Comparison of ENCODE assay signal across 13 cellular contexts in the genomic region with DNA sequence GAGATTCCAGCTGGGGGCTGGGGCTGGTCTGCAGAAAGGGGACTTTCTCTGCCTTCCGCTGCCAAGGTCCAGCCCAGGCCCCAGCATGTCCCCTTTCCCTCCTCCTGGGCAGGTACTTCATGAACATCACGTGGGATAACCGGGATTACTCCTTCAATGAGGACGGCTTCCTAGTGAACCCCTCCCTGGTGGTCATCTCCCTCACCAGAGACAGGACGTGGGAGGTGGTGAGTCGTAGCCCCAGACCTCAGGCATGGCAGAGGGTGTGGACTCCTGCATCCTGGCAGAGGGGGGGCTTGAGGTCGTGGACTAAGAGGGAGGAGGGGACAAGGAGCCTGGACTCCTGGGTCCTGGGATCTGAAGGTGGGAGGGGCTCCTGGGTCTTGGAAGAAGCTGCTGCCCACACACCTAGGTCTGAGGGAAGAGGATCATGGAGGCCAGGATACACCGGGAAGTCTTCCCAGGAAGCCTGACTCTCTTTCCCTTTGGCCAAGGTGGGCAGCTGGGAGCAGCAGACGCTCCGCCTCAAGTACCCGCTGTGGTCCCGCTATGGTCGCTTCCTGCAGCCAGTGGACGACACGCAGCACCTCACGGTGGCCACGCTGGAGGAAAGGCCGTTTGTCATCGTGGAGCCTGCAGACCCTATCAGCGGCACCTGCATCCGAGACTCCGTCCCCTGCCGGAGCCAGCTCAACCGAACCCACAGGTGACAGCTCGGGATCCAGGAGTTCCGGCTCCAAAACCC. TPM values are rescaled to one million over a fixed set of nuclear protein-coding genes. Genes with fewer than 3 reads are reported as not detected.
A peak's percentile ranks its signal among the peaks of the same experiment; 100 is the strongest.
DNase-seq lines count a peak whose midpoint lies in the region; ATAC-seq and TF ChIP-seq lines count a peak whose summit lies in the region.
"Had no signal": no experiment of that assay in that cellular context is flagged by ENCODE, and none has a peak within 500 bp of the region (broad histone marks: within the 10 kb centered on the region; RNA-seq: fewer than 3 reads in every experiment).

No MANE protein-coding gene starts in this region.

- H3K4ac ChIP-seq in neuronal stem cell (ENCODE audit: low read length): no peak overlapping the region

- peak overlapping the region; percentile 42 for H2AFZ ChIP-seq in neuronal stem cell (ENCODE audit: low read length)

- H2BK120ac ChIP-seq in neuronal stem cell (ENCODE audit: low read depth, low read length): no peak overlapping the region

- H3K27me3 ChIP-seq in CD8-positive, alpha-beta memory T cell (ENCODE audit: insufficient read depth, low read length, poor library complexity, severe bottlenecking): no peaks in the 10 kb centered on the region
- no peaks in the 10 kb centered on the region for H3K27me3 ChIP-seq in HUES64 (ENCODE audit: insufficient read depth, low read length)
- H3K27me3 ChIP-seq in neuronal stem cell (ENCODE audit: control insufficient read depth in 3 of 3, insufficient read depth in 3 of 3, low read depth in 1 of 3, low read length in 3 of 3): peaks cover 0 to 15% (median 4%) of the 10 kb centered on the region in 3 experiments

- H3K9ac ChIP-seq in HUES64 (ENCODE audit: low read depth, low read length): peak overlapping the region; percentile 48
- peak overlapping the region; percentile 60 for H3K9ac ChIP-seq in neuronal stem cell (ENCODE audit: low read depth, low read length, poor library complexity)

- no peaks in the 10 kb centered on the region for H3K36me3 ChIP-seq in CD8-positive, alpha-beta memory T cell (ENCODE audit: insufficient read depth, low read length)
- H3K36me3 ChIP-seq in HUES64 (ENCODE audit: insufficient read depth, low read length) (peaks cover 5% of the 10 kb centered on the region; the same call in 1 of the 2 replicates), neuronal stem cell (replicated peaks in 1 of 2; ENCODE audit: control insufficient read depth in 2 of 2, insufficient read depth in 2 of 2, low read length in 2 of 2) (no peaks in the 10 kb centered on the region)

- no peak overlapping the region for H3K4me3 ChIP-seq in CD8-positive, alpha-beta memory T cell (ENCODE audit: low read length)
- H3K4me3 ChIP-seq in HUES64 (ENCODE audit: low read length): peak overlapping the region; percentile 56
- peak overlapping the region in 1 of 2 donors; percentile 33 for H3K4me3 ChIP-seq in neuronal stem cell (ENCODE audit: low read length in 2 of 2)

- H3K23ac ChIP-seq in neuronal stem cell (ENCODE audit: low read depth, low read length, poor library complexity): no peak overlapping the region

- WGBS in HUES64: 50% methylated on average over 26 of the region's 26 CpGs
- WGBS in neuronal stem cell (ENCODE audit: extremely low coverage in 2 of 2, insufficient read length in 2 of 2, insufficient replicate concordance in 1 of 2), 2 donors: no CpG with 5 or more reads among the region's 26 CpGs

- H3K27ac ChIP-seq in CD8-positive, alpha-beta memory T cell (ENCODE audit: low read depth, low read length): no peak overlapping the region
- H3K27ac ChIP-seq in HUES64 (ENCODE audit: low read depth, low read length) (peak overlapping the region; percentile 72; the same call in 1 of the 2 replicates), neuronal stem cell (replicated peaks; ENCODE audit: low read length) (no peak overlapping the region)

- no peak overlapping the region for H3K14ac ChIP-seq in neuronal stem cell (ENCODE audit: low read length)

- H2AK5ac ChIP-seq in neuronal stem cell (ENCODE audit: low read depth, low read length): peak overlapping the region; percentile 89

- peak overlapping the region in 3 of 8 donors; percentile 47 to 80 (median 58) for H3K27ac Mint-ChIP-seq in CD8-positive, alpha-beta memory T cell
- peak overlapping the region in 1 of 2 donors; percentile 84 for H3K27ac Mint-ChIP-seq in effector memory CD8-positive, alpha-beta T cell
- no peak overlapping the region for H3K27ac Mint-ChIP-seq in glutamatergic neuron (ENCODE audit: unreplicated experiment)
- H3K27ac Mint-ChIP-seq: activated CD4-positive, alpha-beta T cell treated with anti-CD3 and anti-CD28 coated beads for 36 hours; activated naive CD8-positive, alpha-beta T cell treated with anti-CD3 and anti-CD28 coated beads, Interleukin-2, amount 50 U/mL, for 24 hours had no signal

- peak overlapping the region; percentile 96 for H2BK15ac ChIP-seq in neuronal stem cell (ENCODE audit: low read length)

- peak overlapping the region; percentile 43 for H4K8ac ChIP-seq in neuronal stem cell (ENCODE audit: low read depth, low read length)

- H3K9me3 ChIP-seq in CD8-positive, alpha-beta memory T cell (ENCODE audit: low read length): no peaks in the 10 kb centered on the region
- H3K9me3 ChIP-seq in HUES64 (ENCODE audit: insufficient read depth, low read depth, low read length) (no peaks in the 10 kb centered on the region), neuronal stem cell (replicated peaks in 1 of 2; ENCODE audit: control insufficient read depth in 2 of 2, insufficient read depth in 1 of 2, low read depth in 1 of 2, low read length in 2 of 2) (no peaks in the 10 kb centered on the region)

- H3K18ac ChIP-seq in neuronal stem cell (ENCODE audit: low read length): peak overlapping the region; percentile 83

- H3K4me1 ChIP-seq in CD8-positive, alpha-beta memory T cell (ENCODE audit: insufficient read depth, low read length): peaks cover 13% of the 10 kb centered on the region
- H3K4me1 ChIP-seq in HUES64 (ENCODE audit: insufficient read depth, low read length): peaks cover 7% of the 10 kb centered on the region
- peaks cover 11 to 12% of the 10 kb centered on the region in 2 donors for H3K4me1 ChIP-seq in neuronal stem cell (ENCODE audit: control insufficient read depth in 2 of 2, insufficient read depth in 1 of 2, low read depth in 1 of 2, low read length in 2 of 2)

- H3K36me3 Mint-ChIP-seq in CD8-positive, alpha-beta memory T cell: no peaks in the 10 kb centered on the region
- peaks cover 14% of the 10 kb centered on the region for H3K36me3 Mint-ChIP-seq in effector memory CD8-positive, alpha-beta T cell (ENCODE audit: insufficient read depth)
- H3K36me3 Mint-ChIP-seq in glutamatergic neuron (ENCODE audit: unreplicated experiment): no peaks in the 10 kb centered on the region

- POLR2A ChIA-PET in CD8-positive, alpha-beta memory T cell (lab: Charles Lee): interaction anchor here (0.9 kb wide), 1 partner anchor 22 kb away, joined by 3 read pairs; a partner anchor contains a TSS
- POLR2A ChIA-PET in HEK293T (lab: Yijun Ruan, JAX): interaction anchor here (0.7 to 2.5 kb wide), 7 partner anchors 10 to 51 kb away, joined by 3 to 13 read pairs (median 4); a partner anchor contains a TSS

- no peak overlapping the region for H4K91ac ChIP-seq in neuronal stem cell (ENCODE audit: low read depth, low read length, poor library complexity)

- no peak overlapping the region for H2BK5ac ChIP-seq in neuronal stem cell (ENCODE audit: low read length)

- H3K4me1 Mint-ChIP-seq in CD8-positive, alpha-beta memory T cell: peaks cover 12 to 35% (median 17%) of the 10 kb centered on the region in 3 donors
- peaks cover 14 to 17% of the 10 kb centered on the region in 2 donors for H3K4me1 Mint-ChIP-seq in effector memory CD8-positive, alpha-beta T cell (ENCODE audit: low read depth in 2 of 2)
- peaks cover 11% of the 10 kb centered on the region for H3K4me1 Mint-ChIP-seq in glutamatergic neuron (ENCODE audit: low read depth, unreplicated experiment)

- H3K79me1 ChIP-seq in neuronal stem cell (ENCODE audit: low read depth, low read length): no peaks in the 10 kb centered on the region

- ATAC-seq in effector memory CD8-positive, alpha-beta T cell (replicated peaks): no peak
- ATAC-seq: activated naive CD8-positive, alpha-beta T cell treated with anti-CD3 and anti-CD28 coated beads, Interleukin-2, amount 50 U/mL, for 24 hours had no signal

- no peak for TF ChIP-seq CTCF in glutamatergic neuron (IDR thresholded peaks at IDR 0.05; ENCODE audit: partially characterized antibody, unreplicated experiment)

- peaks cover 3 to 17% of the 10 kb centered on the region in 2 donors for H3K27me3 Mint-ChIP-seq in CD8-positive, alpha-beta memory T cell
- H3K27me3 Mint-ChIP-seq in effector memory CD8-positive, alpha-beta T cell: no peaks in the 10 kb centered on the region
- peaks cover 8% of the 10 kb centered on the region for H3K27me3 Mint-ChIP-seq in glutamatergic neuron (ENCODE audit: unreplicated experiment)

- no peaks in the 10 kb centered on the region for H3K9me3 Mint-ChIP-seq in CD8-positive, alpha-beta memory T cell
- H3K9me3 Mint-ChIP-seq in effector memory CD8-positive, alpha-beta T cell: no peaks in the 10 kb centered on the region
- no peaks in the 10 kb centered on the region for H3K9me3 Mint-ChIP-seq in glutamatergic neuron (ENCODE audit: unreplicated experiment)
- H3K9me3 Mint-ChIP-seq: activated naive CD8-positive, alpha-beta T cell treated with anti-CD3 and anti-CD28 coated beads, Interleukin-2, amount 50 U/mL, for 24 hours had no signal

- no peak for DNase-seq in CD8-positive, alpha-beta memory T cell
- no peak for DNase-seq in effector memory CD8-positive, alpha-beta T cell
- no peak for DNase-seq in neuronal stem cell (ENCODE audit: low spot score)
- DNase-seq in HEK293T (ENCODE audit: extremely low spot score): no peak
- no peak for DNase-seq in glutamatergic neuron
- no peak for DNase-seq in NCI-H2227 (lab: John Stamatoyannopoulos, UW; ENCODE audit: unreplicated experiment)
- no peak for DNase-seq in germinal center (ENCODE audit: low spot score)
- DNase-seq: midbrain had no signal

- H2BK12ac ChIP-seq in neuronal stem cell (ENCODE audit: low read length): peak overlapping the region; percentile 46

- CTCF ChIA-PET in CD8-positive, alpha-beta memory T cell (lab: Charles Lee): interaction anchor here (1.1 to 2.4 kb wide), 3 partner anchors 9 to 75 kb away, joined by 4 to 8 read pairs (median 4); a partner anchor contains a TSS
- CTCF ChIA-PET in HEK293T (lab: Yijun Ruan, JAX): interaction anchor here (0.6 to 0.8 kb wide), 2 partner anchors 61 to 80 kb away, joined by 3 to 4 read pairs; no protein-coding TSS in a partner anchor

- H3K4me3 Mint-ChIP-seq in CD8-positive, alpha-beta memory T cell: peak overlapping the region; percentile 32 to 86 (median 79)
- H3K4me3 Mint-ChIP-seq in effector memory CD8-positive, alpha-beta T cell: peak overlapping the region; percentile 76 to 85
- no peak overlapping the region for H3K4me3 Mint-ChIP-seq in glutamatergic neuron (ENCODE audit: unreplicated experiment)

- H3K4me2 ChIP-seq in neuronal stem cell (ENCODE audit: insufficient read depth, low read length, poor library complexity, severe bottlenecking): peak overlapping the region; percentile 60

RNA-seq across cellular contexts. Expression of a gene that starts 20.6 kb away (rescaled TPM):
- under 1 TPM; 0.13 to 0.26 TPM for total RNA-seq in CD8-positive, alpha-beta memory T cell
- polyA plus RNA-seq in CD8-positive, alpha-beta memory T cell: 0.05 TPM
- polyA plus RNA-seq in HUES64 (2013, experiment 1 of 2): 1.4 TPM
- polyA plus RNA-seq in HUES64 (2013, experiment 2 of 2): 3.4 TPM
- 0.74 TPM for polyA plus RNA-seq in neuronal stem cell (2013, experiment 1 of 2)
- 0.72 TPM for polyA plus RNA-seq in neuronal stem cell (2013, experiment 2 of 2)
- 21.7 TPM for total RNA-seq in glutamatergic neuron (ENCODE audit: unreplicated experiment)

RNA-seq across cellular contexts. Expression of a gene that starts 22.7 kb away (rescaled TPM):
- total RNA-seq in CD8-positive, alpha-beta memory T cell: 10 to 100 TPM; 78.7 to 82.9 TPM
- polyA plus RNA-seq in CD8-positive, alpha-beta memory T cell: 32.5 TPM
- polyA plus RNA-seq in HUES64 (2013, experiment 1 of 2): 141 TPM
- 167 TPM for polyA plus RNA-seq in HUES64 (2013, experiment 2 of 2)
- polyA plus RNA-seq in neuronal stem cell (2013, experiment 1 of 2): 361 TPM
- 364 TPM for polyA plus RNA-seq in neuronal stem cell (2013, experiment 2 of 2)
- 213 TPM for total RNA-seq in glutamatergic neuron (ENCODE audit: unreplicated experiment)

RNA-seq across cellular contexts. Expression of a gene that starts 31.7 kb away (rescaled TPM):
- 100 to 1,000 TPM; 105 to 107 TPM for total RNA-seq in CD8-positive, alpha-beta memory T cell
- polyA plus RNA-seq in CD8-positive, alpha-beta memory T cell: 45.6 TPM
- polyA plus RNA-seq in HUES64 (2013, experiment 1 of 2): 31.0 TPM
- 25.9 TPM for polyA plus RNA-seq in HUES64 (2013, experiment 2 of 2)
- 11.2 TPM for polyA plus RNA-seq in neuronal stem cell (2013, experiment 1 of 2)
- polyA plus RNA-seq in neuronal stem cell (2013, experiment 2 of 2): 11.1 TPM
- 25.0 TPM for total RNA-seq in glutamatergic neuron (ENCODE audit: unreplicated experiment)

RNA-seq across cellular contexts. Expression of a gene that starts 41.3 kb away (rescaled TPM):
- 1 to 10 TPM; 1.8 to 2.0 TPM for total RNA-seq in CD8-positive, alpha-beta memory T cell
- polyA plus RNA-seq in CD8-positive, alpha-beta memory T cell: 0.12 TPM
- 0.45 TPM for polyA plus RNA-seq in HUES64 (2013, experiment 1 of 2)
- 0.19 TPM for polyA plus RNA-seq in HUES64 (2013, experiment 2 of 2)
- polyA plus RNA-seq in neuronal stem cell (2013, experiment 1 of 2): 0.52 TPM
- polyA plus RNA-seq in neuronal stem cell (2013, experiment 2 of 2): 0.69 TPM
- total RNA-seq in glutamatergic neuron (ENCODE audit: unreplicated experiment): 1.0 TPM

RNA-seq across cellular contexts. Expression of a gene that starts 49.9 kb away (rescaled TPM):
- total RNA-seq in CD8-positive, alpha-beta memory T cell: not detected
- polyA plus RNA-seq in CD8-positive, alpha-beta memory T cell: not detected
- polyA plus RNA-seq in HUES64 (2013, experiment 1 of 2): 0.30 TPM
- polyA plus RNA-seq in HUES64 (2013, experiment 2 of 2): not detected
- polyA plus RNA-seq in neuronal stem cell (2013, experiment 1 of 2): 0.13 TPM
- polyA plus RNA-seq in neuronal stem cell (2013, experiment 2 of 2): 0.12 TPM
- not detected for total RNA-seq in glutamatergic neuron (ENCODE audit: unreplicated experiment)
- total RNA-seq: subcutaneous adipose tissue had no signal
- polyA plus RNA-seq: esophagus had no signal

Comparison
In these comparisons a context has a peak if more than half of its experiments do, and no peak if none do; other contexts are left out.
1. RNA of a gene that starts 20.6 kb away (total RNA-seq): 21.7 TPM in glutamatergic neuron (single experiment); 0.13 to 0.26 TPM in CD8-positive, alpha-beta memory T cell; every median in the first group is over 10 times any median in the second.